ENCODE assay signal across 14 cellular contexts in genomic region chr19:39544201-39544903, GRCh38. TPM values are rescaled to one million over a fixed set of nuclear protein-coding genes. Genes with fewer than 3 reads are reported as not detected.
A peak's percentile ranks its signal among the peaks of the same experiment; 100 is the strongest.
DNase-seq lines count a peak whose midpoint lies in the region; ATAC-seq, FAIRE-seq and TF ChIP-seq lines count a peak whose summit lies in the region.
"Had no signal": no experiment of that assay in that cellular context is flagged by ENCODE, and none has a peak within 500 bp of the region (broad histone marks: within the 10 kb centered on the region; RNA-seq: fewer than 3 reads in every experiment).

No MANE protein-coding gene starts in this region.

- no peak overlapping the region for H2AFZ ChIP-seq in keratinocyte (ENCODE audit: control insufficient read depth, low read length)

- H3K27ac ChIP-seq in HEK293 (ENCODE audit: extremely low read depth, low read depth, low read length) (no peak overlapping the region), keratinocyte (ENCODE audit: control insufficient read depth, insufficient read depth, low read length) (peak overlapping the region; percentile 50)
- H3K27ac ChIP-seq: heart right ventricle had no signal

- no peaks in the 10 kb centered on the region for H4K20me1 ChIP-seq in keratinocyte (ENCODE audit: control insufficient read depth, extremely low read depth, insufficient read depth, low read length)

- H3K9me3 ChIP-seq in HEK293 (ENCODE audit: control insufficient read depth, insufficient read depth, low read depth, low read length) (no peaks in the 10 kb centered on the region), keratinocyte (ENCODE audit: control insufficient read depth, low read depth, low read length) (no peaks in the 10 kb centered on the region)
- H3K9me3 ChIP-seq: heart right ventricle had no signal

- dilution Hi-C loops in keratinocyte (cut with MboI; ENCODE audit: extremely low pct_ligation_motif_present, low sequenced_read_pairs): no loop called here

- no peaks in the 10 kb centered on the region for H3K27me3 ChIP-seq in keratinocyte (ENCODE audit: control insufficient read depth, extremely low read depth, insufficient read depth, low read length)

- no peaks in the 10 kb centered on the region for H3K9me3 Mint-ChIP-seq in activated CD4-positive, alpha-beta T cell treated with anti-CD3 and anti-CD28 coated beads for 36 hours (ENCODE audit: low read depth)
- H3K9me3 Mint-ChIP-seq in activated naive CD8-positive, alpha-beta T cell treated with anti-CD3 and anti-CD28 coated beads for 36 hours: no peaks in the 10 kb centered on the region
- peaks cover 0 to 3% (median 0%) of the 10 kb centered on the region in 7 donors for H3K9me3 Mint-ChIP-seq in CD14-positive monocyte
- H3K9me3 Mint-ChIP-seq: neural crest cell, type B pancreatic cell had no signal

- H3K27ac Mint-ChIP-seq in activated CD4-positive, alpha-beta T cell treated with anti-CD3 and anti-CD28 coated beads for 36 hours: peak overlapping the region; percentile 62
- H3K27ac Mint-ChIP-seq in activated naive CD8-positive, alpha-beta T cell treated with anti-CD3 and anti-CD28 coated beads for 36 hours: peak overlapping the region; percentile 18
- H3K27ac Mint-ChIP-seq in CD14-positive monocyte: no peak overlapping the region
- H3K27ac Mint-ChIP-seq: type B pancreatic cell had no signal

- TF ChIP-seq CTCF in HEK293 (tag by site-specific recombination; IDR thresholded peaks at IDR 0.05) (no peak), keratinocyte (optimal IDR thresholded peaks at IDR 0.05 in 1 of 3, IDR thresholded peaks at IDR 0.05 in 1 of 3, conservative IDR thresholded peaks at IDR 0.05 in 1 of 3; ENCODE audit: extremely low read depth in 1 of 3, insufficient read depth in 2 of 3, low read length in 3 of 3) (no peak), CD14-positive monocyte (IDR thresholded peaks at IDR 0.05) (no peak)

- POLR2A ChIA-PET in activated CD4-positive, alpha-beta T cell treated with anti-CD3 and anti-CD28 coated beads for 36 hours (lab: Charles Lee): no interaction called here
- POLR2A ChIA-PET in HEK293 (lab: Yijun Ruan, JAX): interaction anchor here (1.2 kb wide), 1 partner anchor 108 kb away, joined by 6 read pairs; the partner anchor contains the start of gene RPS16

- H3K27me3 Mint-ChIP-seq in activated CD4-positive, alpha-beta T cell treated with anti-CD3 and anti-CD28 coated beads for 36 hours: no peaks in the 10 kb centered on the region
- H3K27me3 Mint-ChIP-seq in activated naive CD8-positive, alpha-beta T cell treated with anti-CD3 and anti-CD28 coated beads for 36 hours: peaks cover 4% of the 10 kb centered on the region
- peaks cover 3 to 24% (median 17%) of the 10 kb centered on the region in 3 donors for H3K27me3 Mint-ChIP-seq in CD14-positive monocyte (ENCODE audit: low read depth in 3 of 3)

- H3K4me3 ChIP-seq in HEK293 (ENCODE audit: low read depth, low read length) (no peak overlapping the region), keratinocyte (ENCODE audit: control insufficient read depth in 2 of 3, extremely low read depth in 1 of 3, insufficient read depth in 2 of 3, low read depth in 1 of 3, low read length in 3 of 3) (no peak overlapping the region)
- H3K4me3 ChIP-seq: heart right ventricle had no signal

- peaks cover 5% of the 10 kb centered on the region for H3K79me2 ChIP-seq in keratinocyte (ENCODE audit: control insufficient read depth, insufficient read depth, low read length)

- H3K4me2 ChIP-seq in keratinocyte (ENCODE audit: control insufficient read depth, extremely low read depth, insufficient read depth, low read depth, low read length): peak overlapping the region; percentile 42

- intact Hi-C loops in activated CD4-positive, alpha-beta T cell treated with anti-CD3 and anti-CD28 coated beads for 36 hours (cut with DNase I, micrococcal nuclease): loop anchor here in 1 of 2 experiments (5.0 to 10.0 kb wide), 2 partner anchors 133 to 300 kb away; partner anchors contain the start of gene FBL
- intact Hi-C loops in CD14-positive monocyte (cut with micrococcal nuclease): loop anchor here in 1 of 2 donors (5.0 kb wide), 1 partner anchor 417 kb away; the partner anchor contains the start of gene PAK4

- H3K9ac ChIP-seq in keratinocyte (ENCODE audit: control insufficient read depth, extremely low read depth, insufficient read depth, low read length): no peak overlapping the region

- H3K4me3 Mint-ChIP-seq in activated CD4-positive, alpha-beta T cell treated with anti-CD3 and anti-CD28 coated beads for 36 hours: no peak overlapping the region
- no peak overlapping the region for H3K4me3 Mint-ChIP-seq in activated naive CD8-positive, alpha-beta T cell treated with anti-CD3 and anti-CD28 coated beads for 36 hours
- no peak overlapping the region for H3K4me3 Mint-ChIP-seq in CD14-positive monocyte
- H3K4me3 Mint-ChIP-seq: neural crest cell, type B pancreatic cell had no signal

- H3K36me3 Mint-ChIP-seq in activated CD4-positive, alpha-beta T cell treated with anti-CD3 and anti-CD28 coated beads for 36 hours (ENCODE audit: low read depth): no peaks in the 10 kb centered on the region
- no peaks in the 10 kb centered on the region for H3K36me3 Mint-ChIP-seq in activated naive CD8-positive, alpha-beta T cell treated with anti-CD3 and anti-CD28 coated beads for 36 hours
- H3K36me3 Mint-ChIP-seq in CD14-positive monocyte: no peaks in the 10 kb centered on the region
- H3K36me3 Mint-ChIP-seq: type B pancreatic cell had no signal

- peak; percentile 28 for ATAC-seq in activated CD4-positive, alpha-beta T cell treated with anti-CD3 and anti-CD28 coated beads for 36 hours
- ATAC-seq: heart right ventricle, left ventricle myocardium superior had no signal

- H3K9me1 ChIP-seq in keratinocyte (ENCODE audit: control insufficient read depth, extremely low read depth, insufficient read depth, low read length): no peaks in the 10 kb centered on the region

- H3K4me1 ChIP-seq in HEK293 (ENCODE audit: control insufficient read depth, insufficient read depth, low read length) (peaks cover 5% of the 10 kb centered on the region), keratinocyte (ENCODE audit: control insufficient read depth, extremely low read depth, insufficient read depth, low read length) (peaks cover 38% of the 10 kb centered on the region)

- H3K4me1 Mint-ChIP-seq in activated CD4-positive, alpha-beta T cell treated with anti-CD3 and anti-CD28 coated beads for 36 hours: peaks cover 49% of the 10 kb centered on the region
- peaks cover 41% of the 10 kb centered on the region for H3K4me1 Mint-ChIP-seq in activated naive CD8-positive, alpha-beta T cell treated with anti-CD3 and anti-CD28 coated beads for 36 hours
- H3K4me1 Mint-ChIP-seq in CD14-positive monocyte: peaks cover 11% of the 10 kb centered on the region

- no peaks in the 10 kb centered on the region for H3K36me3 ChIP-seq in HEK293 (ENCODE audit: control insufficient read depth in 2 of 2, insufficient read depth in 1 of 2, low read length in 2 of 2)
- no peaks in the 10 kb centered on the region for H3K36me3 ChIP-seq in keratinocyte (ENCODE audit: control insufficient read depth in 2 of 2, extremely low read depth in 1 of 2, insufficient read depth in 2 of 2, low read length in 2 of 2)
- H3K36me3 ChIP-seq: heart right ventricle had no signal

- DNase-seq in activated CD4-positive, alpha-beta T cell treated with anti-CD3 and anti-CD28 coated beads for 36 hours: peak; percentile 37
- no peak for DNase-seq in activated CD4-positive, alpha-beta T cell treated with anti-CD3 and anti-CD28 coated beads, Interleukin-2, amount 50 U/mL, for 4 hours
- no peak for DNase-seq in activated naive CD8-positive, alpha-beta T cell treated with anti-CD3 and anti-CD28 coated beads for 36 hours
- DNase-seq in keratinocyte (ENCODE audit: low read depth, low spot score) (no peak), NCI-H2227 (lab: John Stamatoyannopoulos, UW; ENCODE audit: unreplicated experiment) (no peak), CD14-positive monocyte (ENCODE audit: low spot score) (no peak), germinal center (ENCODE audit: low spot score) (no peak)
- DNase-seq: DMS 273 treated with DMSO at 0.1 percent for 48 hours, heart right ventricle, left ventricle myocardium superior had no signal

- CTCF ChIA-PET in activated CD4-positive, alpha-beta T cell treated with anti-CD3 and anti-CD28 coated beads for 36 hours (lab: Charles Lee): interaction anchor here (0.5 to 2.2 kb wide), 5 partner anchors 11 to 140 kb away, joined by 3 to 8 read pairs (median 4); partner anchors contain the start of gene EID2B
- CTCF ChIA-PET in HEK293 (lab: Yijun Ruan, JAX): interaction anchor here (0.6 to 5.3 kb wide), 11 partner anchors 11 to 1372 kb away, joined by 3 to 37 read pairs (median 4); partner anchors contain the start of gene EID2B

- no peak for FAIRE-seq in keratinocyte (lab: Jason Lieb, UNC)
- FAIRE-seq: A204.1 had no signal

RNA-seq across cellular contexts. Expression of gene EID2, which starts 4.4 kb away (rescaled TPM):
- total RNA-seq in activated CD4-positive, alpha-beta T cell treated with anti-CD3 and anti-CD28 coated beads for 36 hours: 10 to 100 TPM in 1 of 2 experiments, 1 to 10 TPM in 1; 9.0 to 10.7 TPM
- 10 to 100 TPM; 13.6 to 14.2 TPM for total RNA-seq in activated naive CD8-positive, alpha-beta T cell treated with anti-CD3 and anti-CD28 coated beads for 36 hours
- polyA plus RNA-seq in keratinocyte: 9.5 to 12.9 TPM (median 9.6 TPM) in 3 replicates
- 9.9 TPM for polyA plus RNA-seq in keratinocyte (2011; ENCODE audit: low read depth)
- 7.8 and 9.3 TPM in 2 replicates for polyA plus RNA-seq in keratinocyte (2011; cell fraction: cytosol; rRNA removed)
- polyA plus RNA-seq in keratinocyte (2011; cell fraction: nucleus; rRNA removed): 7.8 and 9.6 TPM in 2 replicates
- polyA plus RNA-seq in keratinocyte (2012; ENCODE audit: low replicate concordance): 10.2 and 17.0 TPM in 2 replicates
- 2.0 to 4.3 TPM (median 3.7 TPM) in 3 replicates for polyA minus RNA-seq in keratinocyte
- 4.0 TPM for polyA minus RNA-seq in keratinocyte (2011; cell fraction: cytosol; rRNA and poly(A)+ RNA removed)
- 2.2 and 3.5 TPM in 2 replicates for polyA minus RNA-seq in keratinocyte (2011; cell fraction: nucleus; rRNA and poly(A)+ RNA removed)
- polyA plus RNA-seq in CD14-positive monocyte: 10 to 100 TPM; 12.5 to 20.4 TPM

RNA-seq across cellular contexts. Expression of gene EID2B, which starts 11.7 kb away (rescaled TPM):
- 1 to 10 TPM; 1.4 to 3.5 TPM for total RNA-seq in activated CD4-positive, alpha-beta T cell treated with anti-CD3 and anti-CD28 coated beads for 36 hours
- total RNA-seq in activated naive CD8-positive, alpha-beta T cell treated with anti-CD3 and anti-CD28 coated beads for 36 hours: 1 to 10 TPM; 2.4 to 2.7 TPM
- polyA plus RNA-seq in keratinocyte: 1.1 to 1.9 TPM (median 1.2 TPM) in 3 replicates
- 0.19 TPM for polyA plus RNA-seq in keratinocyte (2011; ENCODE audit: low read depth)
- polyA plus RNA-seq in keratinocyte (2011; cell fraction: cytosol; rRNA removed): 1.1 and 1.3 TPM in 2 replicates
- 1.1 and 1.2 TPM in 2 replicates for polyA plus RNA-seq in keratinocyte (2011; cell fraction: nucleus; rRNA removed)
- 0.52 and 1.7 TPM in 2 replicates for polyA plus RNA-seq in keratinocyte (2012; ENCODE audit: low replicate concordance)
- 0.13 to 0.23 TPM in 2 of 3 replicates, not detected in the other for polyA minus RNA-seq in keratinocyte
- not detected for polyA minus RNA-seq in keratinocyte (2011; cell fraction: cytosol; rRNA and poly(A)+ RNA removed)
- 0.21 and 0.39 TPM in 2 replicates for polyA minus RNA-seq in keratinocyte (2011; cell fraction: nucleus; rRNA and poly(A)+ RNA removed)
- polyA plus RNA-seq in CD14-positive monocyte: 1 to 10 TPM; 2.4 to 2.6 TPM

RNA-seq across cellular contexts. Expression of gene SELENOV, which starts 29.4 kb away (rescaled TPM):
- not detected for total RNA-seq in activated CD4-positive, alpha-beta T cell treated with anti-CD3 and anti-CD28 coated beads for 36 hours
- not detected for total RNA-seq in activated naive CD8-positive, alpha-beta T cell treated with anti-CD3 and anti-CD28 coated beads for 36 hours
- polyA plus RNA-seq in keratinocyte (not detected in 3 replicates), CD14-positive monocyte (not detected)
- polyA plus RNA-seq in keratinocyte (2011; ENCODE audit: low read depth): not detected
- polyA plus RNA-seq in keratinocyte (2011; cell fraction: cytosol; rRNA removed): not detected in 2 replicates
- polyA plus RNA-seq in keratinocyte (2011; cell fraction: nucleus; rRNA removed): not detected in 2 replicates
- not detected in 2 replicates for polyA plus RNA-seq in keratinocyte (2012; ENCODE audit: low replicate concordance)
- not detected in 3 replicates for polyA minus RNA-seq in keratinocyte
- not detected for polyA minus RNA-seq in keratinocyte (2011; cell fraction: cytosol; rRNA and poly(A)+ RNA removed)
- not detected in 2 replicates for polyA minus RNA-seq in keratinocyte (2011; cell fraction: nucleus; rRNA and poly(A)+ RNA removed)
- total RNA-seq: heart right ventricle, left ventricle myocardium superior, neural crest cell had no signal
- polyA plus RNA-seq: heart right ventricle had no signal

RNA-seq across cellular contexts. Expression of gene DLL3, which starts 45.6 kb away (rescaled TPM):
- total RNA-seq in activated CD4-positive, alpha-beta T cell treated with anti-CD3 and anti-CD28 coated beads for 36 hours: under 1 TPM; 0.72 to 0.94 TPM
- 1 to 10 TPM; 1.1 to 1.4 TPM for total RNA-seq in activated naive CD8-positive, alpha-beta T cell treated with anti-CD3 and anti-CD28 coated beads for 36 hours
- polyA plus RNA-seq in keratinocyte: 0.80 to 1.1 TPM (median 0.89 TPM) in 3 replicates
- polyA plus RNA-seq in keratinocyte (2011; ENCODE audit: low read depth): not detected
- polyA plus RNA-seq in keratinocyte (2011; cell fraction: cytosol; rRNA removed): 0.64 and 1.1 TPM in 2 replicates
- 0.27 and 0.37 TPM in 2 replicates for polyA plus RNA-seq in keratinocyte (2011; cell fraction: nucleus; rRNA removed)
- polyA plus RNA-seq in keratinocyte (2012; ENCODE audit: low replicate concordance): 0.41 and 1.3 TPM in 2 replicates
- 0.20 to 0.43 TPM in 2 of 3 replicates, not detected in the other for polyA minus RNA-seq in keratinocyte
- not detected for polyA minus RNA-seq in keratinocyte (2011; cell fraction: cytosol; rRNA and poly(A)+ RNA removed)
- not detected in 2 replicates for polyA minus RNA-seq in keratinocyte (2011; cell fraction: nucleus; rRNA and poly(A)+ RNA removed)
- polyA plus RNA-seq in CD14-positive monocyte: not detected
- total RNA-seq: heart right ventricle, left ventricle myocardium superior had no signal
- polyA plus RNA-seq: heart right ventricle had no signal

RNA-seq across cellular contexts. Expression of gene LGALS13, which starts 58.0 kb away (rescaled TPM):
- not detected for total RNA-seq in activated CD4-positive, alpha-beta T cell treated with anti-CD3 and anti-CD28 coated beads for 36 hours
- not detected for total RNA-seq in activated naive CD8-positive, alpha-beta T cell treated with anti-CD3 and anti-CD28 coated beads for 36 hours
- polyA plus RNA-seq in keratinocyte: not detected in 3 replicates
- polyA plus RNA-seq in keratinocyte (2011; ENCODE audit: low read depth): not detected
- polyA plus RNA-seq in keratinocyte (2011; cell fraction: cytosol; rRNA removed): not detected in 2 replicates
- polyA plus RNA-seq in keratinocyte (2011; cell fraction: nucleus; rRNA removed): not detected in 2 replicates
- polyA plus RNA-seq in keratinocyte (2012; ENCODE audit: low replicate concordance): not detected in 2 replicates
- polyA minus RNA-seq in keratinocyte: not detected in 3 replicates
- not detected for polyA minus RNA-seq in keratinocyte (2011; cell fraction: cytosol; rRNA and poly(A)+ RNA removed)
- polyA minus RNA-seq in keratinocyte (2011; cell fraction: nucleus; rRNA and poly(A)+ RNA removed): not detected in 2 replicates
- not detected for polyA plus RNA-seq in CD14-positive monocyte
- total RNA-seq: heart right ventricle, left ventricle myocardium superior, neural crest cell had no signal
- polyA plus RNA-seq: heart right ventricle had no signal

Comparison
In these comparisons a context has a peak if more than half of its experiments do, and no peak if none do; other contexts are left out.
1. H3K27ac Mint-ChIP-seq: peak in activated CD4-positive, alpha-beta T cell treated with anti-CD3 and anti-CD28 coated beads for 36 hours (single experiment) and activated naive CD8-positive, alpha-beta T cell treated with anti-CD3 and anti-CD28 coated beads for 36 hours (single experiment); none in CD14-positive monocyte (0 of 7).